ENCODE assay signal across 22 cellular contexts in genomic region chr10:566241-566885, GRCh38.
"Had no signal": no experiment of that assay in that cellular context is flagged by ENCODE, and none has a peak within 500 bp of the region (broad histone marks: within the 10 kb centered on the region; RNA-seq: fewer than 3 reads in every experiment).

No MANE protein-coding gene starts in this region.

- ATAC-seq: activated CD8-positive, alpha-beta T cell treated with anti-CD3 and anti-CD28 coated beads, Interleukin-2, amount 10 ng/mL, durations not matched to agents 7 days and 5 days; body of pancreas; esophagus mucosa; left ventricle myocardium superior had no signal

- DNase-seq: activated CD4-positive, alpha-beta T cell treated with anti-CD3 and anti-CD28 coated beads, Interleukin-2, amount 50 U/mL, for 1 hour; activated CD4-positive, CD25-positive, alpha-beta regulatory T cell treated with anti-CD3 and anti-CD28 coated beads, Interleukin-2, amount 50 U/mL, for 72 hours; activated CD8-positive, alpha-beta T cell treated with anti-CD3 and anti-CD28 coated beads, Interleukin-2, amount 10 ng/mL, durations not matched to agents 7 days and 5 days; activated gamma-delta T cell; anterior cingulate cortex; dermis blood vessel endothelial cell; effector memory CD4-positive, alpha-beta T cell; glutamatergic neuron; left ventricle myocardium superior; nephron progenitor cell; spleen; stimulated activated CD4-positive, alpha-beta T cell treated with anti-CD3 and anti-CD28 coated beads, Interleukin-4, amount 100 ng/mL, for 1 hour; stimulated activated naive CD4-positive, alpha-beta T cell; T-helper 1 cell; testis; upper lobe of left lung; WERI-Rb-1 had no signal

- H3K27ac ChIP-seq: body of pancreas, cardiac muscle cell, spleen, testis, upper lobe of left lung, WERI-Rb-1 had no signal

- H3K27me3 ChIP-seq: body of pancreas, cardiac muscle cell, testis, upper lobe of left lung had no signal

- H3K4me1 ChIP-seq: spleen, testis had no signal

- H3K9me3 Mint-ChIP-seq: activated T-helper 1 cell treated with anti-CD3 and anti-CD28 coated beads, Interleukin-12 subunit alpha, Interleukin-12 subunit beta, Interleukin-2, Interleukin-4 antibody, amounts not matched to agents 30 ng/mL and 10 ng/mL and 1 ng/mL, durations not matched to agents 14 hours and 24 hours and 36 hours had no signal

- H3K9me3 ChIP-seq: testis had no signal

- H3K36me3 ChIP-seq: cardiac muscle cell, spleen, upper lobe of left lung, WERI-Rb-1 had no signal

- H3K27ac Mint-ChIP-seq: activated CD8-positive, alpha-beta T cell treated with anti-CD3 and anti-CD28 coated beads, Interleukin-2, amount 10 ng/mL, durations not matched to agents 7 days and 5 days; activated naive CD4-positive, alpha-beta T cell treated with anti-CD3 and anti-CD28 coated beads, Interleukin-2, amount 50 U/mL, for 24 hours; activated T-helper 1 cell treated with anti-CD3 and anti-CD28 coated beads, Interleukin-12 subunit alpha, Interleukin-12 subunit beta, Interleukin-2, Interleukin-4 antibody, amounts not matched to agents 30 ng/mL and 10 ng/mL and 1 ng/mL, durations not matched to agents 14 hours and 24 hours and 36 hours; nephron progenitor cell had no signal

- H3K4me1 Mint-ChIP-seq: activated naive CD4-positive, alpha-beta T cell treated with anti-CD3 and anti-CD28 coated beads, Interleukin-2, amount 50 U/mL, for 24 hours had no signal

- H3K4me3 Mint-ChIP-seq: activated CD8-positive, alpha-beta T cell treated with anti-CD3 and anti-CD28 coated beads, Interleukin-2, amount 10 ng/mL, durations not matched to agents 7 days and 5 days; activated naive CD4-positive, alpha-beta T cell treated with anti-CD3 and anti-CD28 coated beads, Interleukin-2, amount 50 U/mL, for 24 hours; activated T-helper 1 cell treated with anti-CD3 and anti-CD28 coated beads, Interleukin-12 subunit alpha, Interleukin-12 subunit beta, Interleukin-2, Interleukin-4 antibody, amounts not matched to agents 30 ng/mL and 10 ng/mL and 1 ng/mL, durations not matched to agents 14 hours and 24 hours and 36 hours; nephron progenitor cell had no signal

- H3K4me3 ChIP-seq: body of pancreas, cardiac muscle cell, spleen, testis, upper lobe of left lung had no signal
